Comparison of ENCODE assay signal across 6 cellular contexts in the genomic region with DNA sequence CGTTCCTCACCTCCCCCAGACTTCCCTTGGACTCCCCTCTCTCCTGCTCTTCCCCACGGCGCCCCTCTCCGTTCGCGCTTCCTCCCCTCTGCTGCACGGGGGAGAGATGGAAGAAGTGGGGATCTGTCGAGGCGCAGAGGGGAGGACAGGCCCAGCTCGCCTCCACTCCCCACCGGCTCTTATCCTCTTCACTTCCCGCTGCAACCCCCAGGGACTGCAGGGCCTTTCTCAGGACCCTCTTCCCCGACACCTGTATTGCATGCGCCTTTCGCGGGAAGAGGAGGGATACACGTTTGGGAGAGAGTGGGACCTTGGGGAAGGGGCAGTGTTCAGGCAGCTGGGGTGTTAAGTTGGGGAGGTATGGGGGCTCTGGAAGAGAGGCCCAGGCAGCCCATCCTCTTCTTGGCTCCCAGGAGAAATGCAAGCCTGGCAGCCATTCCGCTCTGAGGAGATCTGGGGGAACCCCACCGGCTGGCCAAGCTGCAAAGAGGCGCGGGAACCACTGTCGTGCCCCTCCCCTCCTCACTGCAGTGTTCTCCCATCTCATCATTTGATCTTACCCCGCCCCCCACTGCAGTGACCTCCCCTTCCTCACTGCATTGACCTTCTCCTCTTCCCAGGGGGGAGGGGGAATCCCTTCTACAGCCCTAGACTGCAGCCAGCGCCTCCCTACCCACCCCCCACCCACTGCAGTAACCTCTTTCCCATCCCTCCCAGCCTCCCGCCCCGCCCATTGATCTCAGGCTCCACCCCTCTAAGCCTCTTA. TPM values are rescaled to one million over a fixed set of nuclear protein-coding genes. Genes with fewer than 3 reads are reported as not detected.
DNase-seq lines count a peak whose midpoint lies in the region; ATAC-seq lines count a peak whose summit lies in the region.

No MANE protein-coding gene starts in this region.

- H3K4me1 ChIP-seq in esophagus (ENCODE audit: control insufficient read depth in 2 of 2, insufficient read depth in 2 of 2, low read length in 1 of 2): peaks cover 4 to 8% of the 10 kb centered on the region in 2 donors

- H3K9me3 Mint-ChIP-seq in stimulated activated naive B cell treated with anti-CD40 and anti-IgM and Interleukin-4, amounts not matched to agents 10 μg/mL and 1 μg/mL and 100 μg/mL, for 72 hours: no peaks in the 10 kb centered on the region

- WGBS in esophagus, 2 donors: 18 to 21% methylated on average over 26 of the region's 26 CpGs

- H3K4me3 ChIP-seq in esophagus (ENCODE audit: low read depth in 1 of 2, low read length in 2 of 2): peak overlapping the region; percentile 50 to 74

- H3K27me3 Mint-ChIP-seq in stimulated activated naive B cell treated with anti-CD40 and anti-IgM and Interleukin-4, amounts not matched to agents 10 μg/mL and 1 μg/mL and 100 μg/mL, for 72 hours: peaks cover 7 to 10% of the 10 kb centered on the region in 2 donors

- peak overlapping the region; percentile 76 to 82 for H3K27ac ChIP-seq in esophagus (ENCODE audit: low read depth in 2 of 2, low read length in 1 of 2)

- ATAC-seq in stimulated activated naive B cell treated with anti-CD40 and anti-IgM and Interleukin-4, amounts not matched to agents 10 μg/mL and 1 μg/mL and 100 μg/mL, for 72 hours (replicated peaks): peak; percentile 12 to 23
- ATAC-seq in HG03175 (IDR thresholded peaks at IDR 0.05; ENCODE audit: unreplicated experiment): no peak
- no peak for ATAC-seq in HG03095 (IDR thresholded peaks at IDR 0.05; ENCODE audit: unreplicated experiment)

- peak overlapping the region; percentile 93 for H3K27ac Mint-ChIP-seq in stimulated activated naive B cell treated with anti-CD40 and anti-IgM and Interleukin-4, amounts not matched to agents 10 μg/mL and 1 μg/mL and 100 μg/mL, for 72 hours

- peaks cover 9 to 22% of the 10 kb centered on the region in 2 donors for H3K36me3 Mint-ChIP-seq in stimulated activated naive B cell treated with anti-CD40 and anti-IgM and Interleukin-4, amounts not matched to agents 10 μg/mL and 1 μg/mL and 100 μg/mL, for 72 hours

- H3K36me3 ChIP-seq in esophagus (ENCODE audit: control insufficient read depth in 2 of 2, insufficient read depth in 2 of 2, low read length in 1 of 2): peaks cover 0 to 2% of the 10 kb centered on the region in 2 donors

- no peaks in the 10 kb centered on the region for H3K9me3 ChIP-seq in esophagus (ENCODE audit: control insufficient read depth in 2 of 2, insufficient read depth in 1 of 2, low read depth in 1 of 2, low read length in 1 of 2)

- H3K27me3 ChIP-seq in esophagus (ENCODE audit: control insufficient read depth in 1 of 2, insufficient read depth in 2 of 2, low read length in 2 of 2): no peaks in the 10 kb centered on the region

- H3K4me3 Mint-ChIP-seq in stimulated activated naive B cell treated with anti-CD40 and anti-IgM and Interleukin-4, amounts not matched to agents 10 μg/mL and 1 μg/mL and 100 μg/mL, for 72 hours: peak overlapping the region; percentile 91 to 92

- DNase-seq in COLO829 (ENCODE audit: low spot score) (peak; percentile 54), NCI-H2227 (lab: John Stamatoyannopoulos, UW; ENCODE audit: unreplicated experiment) (peak; percentile 71)
- DNase-seq in stimulated activated naive B cell treated with anti-CD40 and anti-IgM and Interleukin-4, amounts not matched to agents 10 μg/mL and 1 μg/mL and 100 μg/mL, for 72 hours: no peak

- H3K4me1 Mint-ChIP-seq in stimulated activated naive B cell treated with anti-CD40 and anti-IgM and Interleukin-4, amounts not matched to agents 10 μg/mL and 1 μg/mL and 100 μg/mL, for 72 hours: peaks cover 21 to 27% of the 10 kb centered on the region in 2 donors

RNA-seq across cellular contexts. Expression of a gene that starts 0.8 kb away (rescaled TPM):
- polyA plus RNA-seq in esophagus: 1 to 10 TPM; 6.7 to 9.0 TPM

RNA-seq across cellular contexts. Expression of a gene that starts 10.6 kb away (rescaled TPM):
- 1 to 10 TPM; 3.3 to 3.6 TPM for polyA plus RNA-seq in esophagus

RNA-seq across cellular contexts. Expression of a gene that starts 12.6 kb away (rescaled TPM):
- polyA plus RNA-seq in esophagus: 10 to 100 TPM; 34.9 to 63.5 TPM

RNA-seq across cellular contexts. Expression of a gene that starts 28.4 kb away (rescaled TPM):
- polyA plus RNA-seq in esophagus: not detected

RNA-seq across cellular contexts. Expression of a gene that starts 28.6 kb away (rescaled TPM):
- polyA plus RNA-seq in esophagus: 100 to 1,000 TPM; 108 to 253 TPM

Comparison
In these comparisons a context has a peak if more than half of its experiments do, and no peak if none do; other contexts are left out.
1. ATAC-seq: peak in stimulated activated naive B cell treated with anti-CD40 and anti-IgM and Interleukin-4, amounts not matched to agents 10 μg/mL and 1 μg/mL and 100 μg/mL, for 72 hours (2 of 2); none in HG03175 (single experiment) and HG03095 (single experiment).